Comparison of ENCODE assay signal across 1 cellular context in genomic region chr7:102472126-102473041, GRCh38.
TF ChIP-seq lines count a peak whose summit lies in the region.

No MANE protein-coding gene starts in this region.

TF ChIP-seq in K562, 482 proteins besides CTCF, POLR2A, EP300 and RAD21 (continued from another document):
- TF ChIP-seq ARID3B (CRISPR knock-in tag; IDR thresholded peaks at IDR 0.05; ENCODE audit: borderline replicate concordance) = no peak
- TF ChIP-seq RBM22 (IDR thresholded peaks at IDR 0.05; ENCODE audit: low read depth, low read length, poor library complexity, severe bottlenecking) = peak; percentile 84
- no peak for TF ChIP-seq SRF (CRISPR knock-in tag; IDR thresholded peaks at IDR 0.05)
